ENCODE assay signal across 25 cellular contexts in genomic region chr13:35892837-35893814, GRCh38.
"Had no signal": no experiment of that assay in that cellular context is flagged by ENCODE, and none has a peak within 500 bp of the region (broad histone marks: within the 10 kb centered on the region; RNA-seq: fewer than 3 reads in every experiment).

No MANE protein-coding gene starts in this region.

- H3K9ac ChIP-seq: KMS-11 had no signal

- H3K36me3 ChIP-seq: ascending aorta, cardiac muscle cell, Peyer's patch had no signal

- H3K27me3 ChIP-seq: ascending aorta, cardiac muscle cell, Peyer's patch had no signal

- H3K4me3 Mint-ChIP-seq: activated CD8-positive, alpha-beta memory T cell treated with anti-CD3 and anti-CD28 coated beads, Interleukin-2, amount 10 ng/mL, durations not matched to agents 7 days and 5 days; activated naive CD4-positive, alpha-beta T cell treated with anti-CD3 and anti-CD28 coated beads, Interleukin-2, amount 50 U/mL, for 24 hours; activated naive CD8-positive, alpha-beta T cell treated with anti-CD3 and anti-CD28 coated beads, Interleukin-2, amount 50 U/mL, for 24 hours; activated T-cell treated with anti-CD3 and anti-CD28 coated beads, Interleukin-2, amount 50 U/mL, for 24 hours; activated T-helper 1 cell treated with anti-CD3 and anti-CD28 coated beads, Interleukin-12 subunit alpha, Interleukin-12 subunit beta, Interleukin-2, Interleukin-4 antibody, amounts not matched to agents 30 ng/mL and 10 ng/mL and 1 ng/mL, durations not matched to agents 14 hours and 24 hours and 36 hours; brain; T-helper 1 cell treated with Interleukin-12 subunit alpha and Interleukin-12 subunit beta and Interleukin-4 antibody, amounts not matched to agents 30 μg/mL and 1 μg/mL, for 36 hours had no signal

- H3K36me3 Mint-ChIP-seq: activated CD8-positive, alpha-beta memory T cell treated with anti-CD3 and anti-CD28 coated beads, Interleukin-2, amount 10 ng/mL, durations not matched to agents 7 days and 5 days; activated naive CD4-positive, alpha-beta T cell treated with anti-CD3 and anti-CD28 coated beads, Interleukin-2, amount 50 U/mL, for 24 hours had no signal

- H3K27me3 Mint-ChIP-seq: activated CD8-positive, alpha-beta memory T cell treated with anti-CD3 and anti-CD28 coated beads, Interleukin-2, amount 10 ng/mL, durations not matched to agents 7 days and 5 days; activated naive CD8-positive, alpha-beta T cell treated with anti-CD3 and anti-CD28 coated beads, Interleukin-2, amount 50 U/mL, for 24 hours; activated T-cell treated with anti-CD3 and anti-CD28 coated beads, Interleukin-2, amount 50 U/mL, for 24 hours; brain had no signal

- H3K4me1 Mint-ChIP-seq: activated CD8-positive, alpha-beta memory T cell treated with anti-CD3 and anti-CD28 coated beads, Interleukin-2, amount 10 ng/mL, durations not matched to agents 7 days and 5 days; activated naive CD4-positive, alpha-beta T cell treated with anti-CD3 and anti-CD28 coated beads, Interleukin-2, amount 50 U/mL, for 24 hours; activated naive CD8-positive, alpha-beta T cell treated with anti-CD3 and anti-CD28 coated beads, Interleukin-2, amount 50 U/mL, for 24 hours had no signal

- DNase-seq: activated CD4-positive, alpha-beta T cell treated with anti-CD3 and anti-CD28 coated beads for 4 hours; activated CD4-positive, alpha-beta T cell treated with anti-CD3 and anti-CD28 coated beads, Interleukin-2, amount 50 U/mL, for 48 hours; activated CD8-positive, alpha-beta memory T cell treated with anti-CD3 and anti-CD28 coated beads, Interleukin-2, amount 10 ng/mL, durations not matched to agents 7 days and 5 days; activated effector memory CD4-positive, alpha-beta T cell treated with Interleukin-2 at 50 U/mL for 16 hours; activated naive CD4-positive, alpha-beta T cell; activated naive CD8-positive, alpha-beta T cell treated with anti-CD3 and anti-CD28 coated beads, Interleukin-2, amount 50 U/mL, for 24 hours; activated T-cell treated with anti-CD3 and anti-CD28 coated beads, Interleukin-2, amount 50 U/mL, for 24 hours; amniotic stem cell; NCI-H1092; NCI-H1417; NCI-H1930; NCI-H2171; NCI-H226; NCI-H526; NCI-H774; Peyer's patch; SHP77 treated with DMSO at 0.1 percent for 48 hours had no signal

- ATAC-seq: activated CD4-positive, CD25-positive, alpha-beta regulatory T cell treated with anti-CD3 and anti-CD28 coated beads, Interleukin-2, amount 50 U/mL, for 24 hours; activated CD8-positive, alpha-beta memory T cell treated with anti-CD3 and anti-CD28 coated beads, Interleukin-2, amount 10 ng/mL, durations not matched to agents 7 days and 5 days; activated naive CD8-positive, alpha-beta T cell treated with anti-CD3 and anti-CD28 coated beads, Interleukin-2, amount 50 U/mL, for 24 hours had no signal

- H3K4me3 ChIP-seq: ascending aorta, cardiac muscle cell, Peyer's patch had no signal

- H3K4me1 ChIP-seq: ascending aorta, Peyer's patch had no signal

- H3K9me3 ChIP-seq: ascending aorta, Peyer's patch had no signal

- H3K27ac ChIP-seq: ascending aorta, cardiac muscle cell, KMS-11, Peyer's patch had no signal

- H3K9me3 Mint-ChIP-seq: activated naive CD4-positive, alpha-beta T cell treated with anti-CD3 and anti-CD28 coated beads, Interleukin-2, amount 50 U/mL, for 24 hours; activated naive CD8-positive, alpha-beta T cell treated with anti-CD3 and anti-CD28 coated beads, Interleukin-2, amount 50 U/mL, for 24 hours; activated T-cell treated with anti-CD3 and anti-CD28 coated beads, Interleukin-2, amount 50 U/mL, for 24 hours; activated T-helper 1 cell treated with anti-CD3 and anti-CD28 coated beads, Interleukin-12 subunit alpha, Interleukin-12 subunit beta, Interleukin-2, Interleukin-4 antibody, amounts not matched to agents 30 ng/mL and 10 ng/mL and 1 ng/mL, durations not matched to agents 14 hours and 24 hours and 36 hours had no signal

- H3K4me2 ChIP-seq: KMS-11 had no signal

- H3K27ac Mint-ChIP-seq: activated CD8-positive, alpha-beta memory T cell treated with anti-CD3 and anti-CD28 coated beads, Interleukin-2, amount 10 ng/mL, durations not matched to agents 7 days and 5 days; activated naive CD4-positive, alpha-beta T cell treated with anti-CD3 and anti-CD28 coated beads, Interleukin-2, amount 50 U/mL, for 24 hours; activated naive CD8-positive, alpha-beta T cell treated with anti-CD3 and anti-CD28 coated beads, Interleukin-2, amount 50 U/mL, for 24 hours; activated T-cell treated with anti-CD3 and anti-CD28 coated beads, Interleukin-2, amount 50 U/mL, for 24 hours; activated T-helper 1 cell treated with anti-CD3 and anti-CD28 coated beads, Interleukin-12 subunit alpha, Interleukin-12 subunit beta, Interleukin-2, Interleukin-4 antibody, amounts not matched to agents 30 ng/mL and 10 ng/mL and 1 ng/mL, durations not matched to agents 14 hours and 24 hours and 36 hours; T-helper 1 cell treated with Interleukin-12 subunit alpha and Interleukin-12 subunit beta and Interleukin-4 antibody, amounts not matched to agents 30 μg/mL and 1 μg/mL, for 36 hours had no signal
